Comparison of ENCODE assay signal across 2 cellular contexts in the genomic region with DNA sequence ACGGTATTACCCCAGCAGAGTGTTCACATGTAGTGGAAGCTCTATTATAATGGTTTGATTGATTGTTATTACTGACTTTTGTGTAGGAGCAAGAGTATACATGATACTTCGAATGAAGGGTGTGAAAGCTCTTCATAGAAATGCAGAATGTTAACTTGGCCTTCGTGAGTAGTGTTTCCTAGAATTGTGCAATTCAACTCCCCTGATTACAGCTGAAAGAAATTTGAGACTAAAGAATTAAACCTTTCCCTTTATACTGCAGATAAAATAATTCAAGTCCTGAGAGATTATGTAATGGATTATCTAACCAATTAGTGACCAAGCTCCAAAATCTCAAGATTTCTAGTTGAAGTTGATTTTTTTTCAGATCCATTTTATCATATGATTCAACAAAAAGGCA.
TF ChIP-seq lines count a peak whose summit lies in the region.

No MANE protein-coding gene starts in this region.

TF ChIP-seq in IMR-90, 13 proteins besides CTCF, POLR2A, EP300 and RAD21:
- TF ChIP-seq CEBPB (IDR thresholded peaks at IDR 0.05; ENCODE audit: low read depth, low read length) = peak; percentile 95
- TF ChIP-seq NFE2L2 (IDR thresholded peaks at IDR 0.05; ENCODE audit: low read depth, low read length) = no peak

TF ChIP-seq in HepG2, 621 proteins besides CTCF, POLR2A, EP300 and RAD21:
- TF ChIP-seq NFYB (CRISPR knock-in tag; IDR thresholded peaks at IDR 0.05) (no peak), ONECUT2 (CRISPR knock-in tag; IDR thresholded peaks at IDR 0.05) (no peak), CEBPB (IDR thresholded peaks at IDR 0.05; ENCODE audit: borderline replicate concordance, low read depth, low read length) (peak; percentile 52; the same call in 1 of the 2 replicates), ZNF34 (CRISPR knock-in tag; IDR thresholded peaks at IDR 0.05; ENCODE audit: borderline replicate concordance) (no peak), ZNF589 (CRISPR knock-in tag; conservative IDR thresholded peaks at IDR 0.05) (no peak)
